ENCODE assay signal across 1 cellular context in the genomic region with DNA sequence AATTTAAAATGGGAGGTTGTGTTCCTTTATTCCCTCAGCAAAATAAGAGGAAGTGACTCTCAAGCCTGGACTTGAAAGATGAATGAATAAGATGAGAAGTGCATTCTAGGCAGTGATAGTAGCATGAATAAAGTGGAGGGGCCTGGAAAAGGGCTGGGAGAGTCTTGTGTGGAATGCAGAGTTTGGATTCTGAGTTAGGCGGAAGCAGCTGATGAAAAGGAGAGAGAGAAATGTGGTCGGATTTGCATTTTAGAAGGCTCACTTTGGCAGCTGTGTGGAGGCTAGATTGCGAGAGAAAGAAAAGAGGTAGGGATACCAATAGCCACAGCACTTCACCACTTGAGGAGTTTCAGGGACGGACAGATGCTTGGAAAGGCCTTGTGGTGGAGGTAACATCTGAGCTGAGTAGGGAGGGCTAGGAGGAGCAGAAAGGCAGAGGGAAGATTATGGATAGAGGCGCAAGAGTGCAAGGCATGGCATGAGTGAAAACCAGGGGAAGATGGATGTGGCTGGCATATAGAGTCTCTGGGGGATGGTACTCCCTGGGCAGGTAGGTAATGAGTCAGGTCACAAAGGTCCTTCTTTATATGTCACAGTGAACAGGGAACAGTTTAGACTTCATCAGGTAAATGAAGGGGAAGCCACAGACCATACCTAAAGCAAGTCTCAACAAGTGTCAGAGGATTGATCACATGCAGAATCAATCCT.
TF ChIP-seq lines count a peak whose summit lies in the region.

No MANE protein-coding gene starts in this region.

TF ChIP-seq in GM23338, 12 proteins besides CTCF, POLR2A, EP300 and RAD21 (continued from another document):
- TF ChIP-seq, protein P1, sequence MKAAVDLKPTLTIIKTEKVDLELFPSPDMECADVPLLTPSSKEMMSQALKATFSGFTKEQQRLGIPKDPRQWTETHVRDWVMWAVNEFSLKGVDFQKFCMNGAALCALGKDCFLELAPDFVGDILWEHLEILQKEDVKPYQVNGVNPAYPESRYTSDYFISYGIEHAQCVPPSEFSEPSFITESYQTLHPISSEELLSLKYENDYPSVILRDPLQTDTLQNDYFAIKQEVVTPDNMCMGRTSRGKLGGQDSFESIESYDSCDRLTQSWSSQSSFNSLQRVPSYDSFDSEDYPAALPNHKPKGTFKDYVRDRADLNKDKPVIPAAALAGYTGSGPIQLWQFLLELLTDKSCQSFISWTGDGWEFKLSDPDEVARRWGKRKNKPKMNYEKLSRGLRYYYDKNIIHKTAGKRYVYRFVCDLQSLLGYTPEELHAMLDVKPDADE (IDR thresholded peaks at IDR 0.05) = no peak
- TF ChIP-seq, protein P2, sequence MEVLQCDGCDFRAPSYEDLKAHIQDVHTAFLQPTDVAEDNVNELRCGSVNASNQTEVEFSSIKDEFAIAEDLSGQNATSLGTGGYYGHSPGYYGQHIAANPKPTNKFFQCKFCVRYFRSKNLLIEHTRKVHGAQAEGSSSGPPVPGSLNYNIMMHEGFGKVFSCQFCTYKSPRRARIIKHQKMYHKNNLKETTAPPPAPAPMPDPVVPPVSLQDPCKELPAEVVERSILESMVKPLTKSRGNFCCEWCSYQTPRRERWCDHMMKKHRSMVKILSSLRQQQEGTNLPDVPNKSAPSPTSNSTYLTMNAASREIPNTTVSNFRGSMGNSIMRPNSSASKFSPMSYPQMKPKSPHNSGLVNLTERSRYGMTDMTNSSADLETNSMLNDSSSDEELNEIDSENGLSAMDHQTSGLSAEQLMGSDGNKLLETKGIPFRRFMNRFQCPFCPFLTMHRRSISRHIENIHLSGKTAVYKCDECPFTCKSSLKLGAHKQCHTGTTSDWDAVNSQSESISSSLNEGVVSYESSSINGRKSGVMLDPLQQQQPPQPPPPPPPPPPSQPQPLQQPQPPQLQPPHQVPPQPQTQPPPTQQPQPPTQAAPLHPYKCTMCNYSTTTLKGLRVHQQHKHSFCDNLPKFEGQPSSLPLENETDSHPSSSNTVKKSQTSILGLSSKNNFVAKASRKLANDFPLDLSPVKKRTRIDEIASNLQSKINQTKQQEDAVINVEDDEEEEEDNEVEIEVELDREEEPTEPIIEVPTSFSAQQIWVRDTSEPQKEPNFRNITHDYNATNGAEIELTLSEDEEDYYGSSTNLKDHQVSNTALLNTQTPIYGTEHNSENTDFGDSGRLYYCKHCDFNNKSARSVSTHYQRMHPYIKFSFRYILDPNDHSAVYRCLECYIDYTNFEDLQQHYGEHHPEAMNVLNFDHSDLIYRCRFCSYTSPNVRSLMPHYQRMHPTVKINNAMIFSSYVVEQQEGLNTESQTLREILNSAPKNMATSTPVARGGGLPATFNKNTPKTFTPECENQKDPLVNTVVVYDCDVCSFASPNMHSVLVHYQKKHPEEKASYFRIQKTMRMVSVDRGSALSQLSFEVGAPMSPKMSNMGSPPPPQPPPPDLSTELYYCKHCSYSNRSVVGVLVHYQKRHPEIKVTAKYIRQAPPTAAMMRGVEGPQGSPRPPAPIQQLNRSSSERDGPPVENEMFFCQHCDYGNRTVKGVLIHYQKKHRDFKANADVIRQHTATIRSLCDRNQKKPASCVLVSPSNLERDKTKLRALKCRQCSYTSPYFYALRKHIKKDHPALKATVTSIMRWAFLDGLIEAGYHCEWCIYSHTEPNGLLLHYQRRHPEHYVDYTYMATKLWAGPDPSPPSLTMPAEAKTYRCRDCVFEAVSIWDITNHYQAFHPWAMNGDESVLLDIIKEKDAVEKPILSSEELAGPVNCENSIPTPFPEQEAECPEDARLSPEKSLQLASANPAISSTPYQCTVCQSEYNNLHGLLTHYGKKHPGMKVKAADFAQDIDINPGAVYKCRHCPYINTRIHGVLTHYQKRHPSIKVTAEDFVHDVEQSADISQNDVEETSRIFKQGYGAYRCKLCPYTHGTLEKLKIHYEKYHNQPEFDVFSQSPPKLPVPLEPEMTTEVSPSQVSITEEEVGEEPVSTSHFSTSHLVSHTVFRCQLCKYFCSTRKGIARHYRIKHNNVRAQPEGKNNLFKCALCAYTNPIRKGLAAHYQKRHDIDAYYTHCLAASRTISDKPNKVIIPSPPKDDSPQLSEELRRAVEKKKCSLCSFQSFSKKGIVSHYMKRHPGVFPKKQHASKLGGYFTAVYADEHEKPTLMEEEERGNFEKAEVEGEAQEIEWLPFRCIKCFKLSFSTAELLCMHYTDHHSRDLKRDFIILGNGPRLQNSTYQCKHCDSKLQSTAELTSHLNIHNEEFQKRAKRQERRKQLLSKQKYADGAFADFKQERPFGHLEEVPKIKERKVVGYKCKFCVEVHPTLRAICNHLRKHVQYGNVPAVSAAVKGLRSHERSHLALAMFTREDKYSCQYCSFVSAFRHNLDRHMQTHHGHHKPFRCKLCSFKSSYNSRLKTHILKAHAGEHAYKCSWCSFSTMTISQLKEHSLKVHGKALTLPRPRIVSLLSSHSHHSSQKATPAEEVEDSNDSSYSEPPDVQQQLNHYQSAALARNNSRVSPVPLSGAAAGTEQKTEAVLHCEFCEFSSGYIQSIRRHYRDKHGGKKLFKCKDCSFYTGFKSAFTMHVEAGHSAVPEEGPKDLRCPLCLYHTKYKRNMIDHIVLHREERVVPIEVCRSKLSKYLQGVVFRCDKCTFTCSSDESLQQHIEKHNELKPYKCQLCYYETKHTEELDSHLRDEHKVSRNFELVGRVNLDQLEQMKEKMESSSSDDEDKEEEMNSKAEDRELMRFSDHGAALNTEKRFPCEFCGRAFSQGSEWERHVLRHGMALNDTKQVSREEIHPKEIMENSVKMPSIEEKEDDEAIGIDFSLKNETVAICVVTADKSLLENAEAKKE (CRISPR knock-in tag; IDR thresholded peaks at IDR 0.05) = peak; percentile 24; the same call in 1 of the 2 replicates
- TF ChIP-seq ZNF331 (CRISPR knock-in tag; IDR thresholded peaks at IDR 0.05; ENCODE audit: low read depth) = no peak
- TF ChIP-seq, protein P3, sequence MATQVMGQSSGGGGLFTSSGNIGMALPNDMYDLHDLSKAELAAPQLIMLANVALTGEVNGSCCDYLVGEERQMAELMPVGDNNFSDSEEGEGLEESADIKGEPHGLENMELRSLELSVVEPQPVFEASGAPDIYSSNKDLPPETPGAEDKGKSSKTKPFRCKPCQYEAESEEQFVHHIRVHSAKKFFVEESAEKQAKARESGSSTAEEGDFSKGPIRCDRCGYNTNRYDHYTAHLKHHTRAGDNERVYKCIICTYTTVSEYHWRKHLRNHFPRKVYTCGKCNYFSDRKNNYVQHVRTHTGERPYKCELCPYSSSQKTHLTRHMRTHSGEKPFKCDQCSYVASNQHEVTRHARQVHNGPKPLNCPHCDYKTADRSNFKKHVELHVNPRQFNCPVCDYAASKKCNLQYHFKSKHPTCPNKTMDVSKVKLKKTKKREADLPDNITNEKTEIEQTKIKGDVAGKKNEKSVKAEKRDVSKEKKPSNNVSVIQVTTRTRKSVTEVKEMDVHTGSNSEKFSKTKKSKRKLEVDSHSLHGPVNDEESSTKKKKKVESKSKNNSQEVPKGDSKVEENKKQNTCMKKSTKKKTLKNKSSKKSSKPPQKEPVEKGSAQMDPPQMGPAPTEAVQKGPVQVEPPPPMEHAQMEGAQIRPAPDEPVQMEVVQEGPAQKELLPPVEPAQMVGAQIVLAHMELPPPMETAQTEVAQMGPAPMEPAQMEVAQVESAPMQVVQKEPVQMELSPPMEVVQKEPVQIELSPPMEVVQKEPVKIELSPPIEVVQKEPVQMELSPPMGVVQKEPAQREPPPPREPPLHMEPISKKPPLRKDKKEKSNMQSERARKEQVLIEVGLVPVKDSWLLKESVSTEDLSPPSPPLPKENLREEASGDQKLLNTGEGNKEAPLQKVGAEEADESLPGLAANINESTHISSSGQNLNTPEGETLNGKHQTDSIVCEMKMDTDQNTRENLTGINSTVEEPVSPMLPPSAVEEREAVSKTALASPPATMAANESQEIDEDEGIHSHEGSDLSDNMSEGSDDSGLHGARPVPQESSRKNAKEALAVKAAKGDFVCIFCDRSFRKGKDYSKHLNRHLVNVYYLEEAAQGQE (IDR thresholded peaks at IDR 0.05; ENCODE audit: unreplicated experiment) = no peak
- no peak for TF ChIP-seq NANOG (IDR thresholded peaks at IDR 0.05; ENCODE audit: borderline replicate concordance)
